In the genomic region with DNA sequence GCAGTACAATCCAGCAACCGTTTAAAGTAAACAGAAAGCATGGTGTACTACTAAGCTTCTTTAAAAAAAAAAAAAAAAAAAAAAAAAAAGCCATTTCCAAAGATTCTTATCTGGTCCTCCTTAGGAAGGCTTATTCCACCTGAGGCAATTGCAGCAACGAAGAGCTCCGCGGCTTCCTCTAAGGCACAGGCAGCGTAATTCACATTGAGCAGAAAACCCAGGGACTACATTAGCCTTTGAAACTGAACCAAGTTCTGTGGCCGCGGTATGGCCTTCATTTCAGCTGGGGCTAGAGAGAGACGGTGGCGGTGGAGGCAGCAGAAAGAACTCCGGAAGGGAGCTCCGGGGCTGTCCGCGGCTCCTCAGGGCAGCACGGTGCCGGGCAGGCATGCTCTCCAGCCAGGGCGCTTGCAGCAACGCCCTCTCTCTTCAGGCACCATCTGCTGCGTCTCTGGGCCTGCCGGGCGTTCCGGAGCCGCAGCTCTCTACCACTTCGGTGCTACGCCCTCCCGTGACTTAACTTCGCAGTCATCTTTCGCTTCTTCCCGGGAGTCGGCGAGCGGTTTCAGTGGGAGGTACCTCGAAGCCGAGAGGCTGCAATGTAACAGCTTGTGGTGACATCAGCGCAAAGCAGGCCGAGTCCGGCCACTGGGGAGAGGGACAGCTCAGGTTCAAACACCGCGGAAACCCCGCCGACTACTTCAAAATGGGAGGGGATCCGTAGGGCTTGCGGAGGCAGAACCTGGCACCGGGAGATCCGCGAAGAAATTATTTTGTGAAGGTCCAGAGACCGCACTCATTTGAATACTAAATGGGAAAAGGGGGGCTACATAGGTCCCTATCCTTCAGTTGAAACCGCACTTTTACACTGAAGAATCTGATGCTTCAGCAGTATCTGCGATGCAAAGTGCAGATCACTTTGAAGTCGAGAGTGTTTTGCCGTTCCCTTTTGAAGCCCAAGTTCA, we compare ENCODE assay signal across 1 cellular context.
A peak's percentile ranks its signal among the peaks of the same experiment; 100 is the strongest.
TF ChIP-seq lines count a peak whose summit lies in the region.

No MANE protein-coding gene starts in this region.

TF ChIP-seq in HepG2, 621 proteins besides CTCF, POLR2A, EP300 and RAD21 (continued from another document and continues in another):
- TF ChIP-seq, protein P1, sequence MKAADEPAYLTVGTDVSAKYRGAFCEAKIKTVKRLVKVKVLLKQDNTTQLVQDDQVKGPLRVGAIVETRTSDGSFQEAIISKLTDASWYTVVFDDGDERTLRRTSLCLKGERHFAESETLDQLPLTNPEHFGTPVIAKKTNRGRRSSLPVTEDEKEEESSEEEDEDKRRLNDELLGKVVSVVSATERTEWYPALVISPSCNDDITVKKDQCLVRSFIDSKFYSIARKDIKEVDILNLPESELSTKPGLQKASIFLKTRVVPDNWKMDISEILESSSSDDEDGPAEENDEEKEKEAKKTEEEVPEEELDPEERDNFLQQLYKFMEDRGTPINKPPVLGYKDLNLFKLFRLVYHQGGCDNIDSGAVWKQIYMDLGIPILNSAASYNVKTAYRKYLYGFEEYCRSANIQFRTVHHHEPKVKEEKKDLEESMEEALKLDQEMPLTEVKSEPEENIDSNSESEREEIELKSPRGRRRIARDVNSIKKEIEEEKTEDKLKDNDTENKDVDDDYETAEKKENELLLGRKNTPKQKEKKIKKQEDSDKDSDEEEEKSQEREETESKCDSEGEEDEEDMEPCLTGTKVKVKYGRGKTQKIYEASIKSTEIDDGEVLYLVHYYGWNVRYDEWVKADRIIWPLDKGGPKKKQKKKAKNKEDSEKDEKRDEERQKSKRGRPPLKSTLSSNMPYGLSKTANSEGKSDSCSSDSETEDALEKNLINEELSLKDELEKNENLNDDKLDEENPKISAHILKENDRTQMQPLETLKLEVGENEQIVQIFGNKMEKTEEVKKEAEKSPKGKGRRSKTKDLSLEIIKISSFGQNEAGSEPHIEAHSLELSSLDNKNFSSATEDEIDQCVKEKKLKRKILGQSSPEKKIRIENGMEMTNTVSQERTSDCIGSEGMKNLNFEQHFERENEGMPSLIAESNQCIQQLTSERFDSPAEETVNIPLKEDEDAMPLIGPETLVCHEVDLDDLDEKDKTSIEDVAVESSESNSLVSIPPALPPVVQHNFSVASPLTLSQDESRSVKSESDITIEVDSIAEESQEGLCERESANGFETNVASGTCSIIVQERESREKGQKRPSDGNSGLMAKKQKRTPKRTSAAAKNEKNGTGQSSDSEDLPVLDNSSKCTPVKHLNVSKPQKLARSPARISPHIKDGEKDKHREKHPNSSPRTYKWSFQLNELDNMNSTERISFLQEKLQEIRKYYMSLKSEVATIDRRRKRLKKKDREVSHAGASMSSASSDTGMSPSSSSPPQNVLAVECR (CRISPR knock-in tag; IDR thresholded peaks at IDR 0.05; ENCODE audit: borderline replicate concordance), result peak; percentile 90
- TF ChIP-seq CBFB (CRISPR knock-in tag; IDR thresholded peaks at IDR 0.05), result peak; percentile 87
- peak; percentile 94 for TF ChIP-seq TFDP2 (CRISPR knock-in tag; IDR thresholded peaks at IDR 0.05)
- peak; percentile 88 for TF ChIP-seq SPEN (CRISPR knock-in tag; IDR thresholded peaks at IDR 0.05; ENCODE audit: low read depth)
- no peak for TF ChIP-seq LCORL (IDR thresholded peaks at IDR 0.05)
- TF ChIP-seq LCORL (CRISPR knock-in tag; IDR thresholded peaks at IDR 0.05), result peak; percentile 68
- no peak for TF ChIP-seq NBN (conservative IDR thresholded peaks at IDR 0.05)
- TF ChIP-seq ZSCAN22 (CRISPR knock-in tag; IDR thresholded peaks at IDR 0.05), result no peak
- peak; percentile 91 for TF ChIP-seq MTERF4 (CRISPR knock-in tag; IDR thresholded peaks at IDR 0.05)
- no peak for TF ChIP-seq ZNF260 (CRISPR knock-in tag; IDR thresholded peaks at IDR 0.05; ENCODE audit: borderline replicate concordance, low read depth)
- TF ChIP-seq ZNF224 (CRISPR knock-in tag; IDR thresholded peaks at IDR 0.05), result peak; percentile 75; the same call in 1 of the 2 replicates
- peak; percentile 50; the same call in 1 of the 2 replicates for TF ChIP-seq KLF11 (CRISPR knock-in tag; IDR thresholded peaks at IDR 0.05)
- TF ChIP-seq ZNF883 (CRISPR knock-in tag; IDR thresholded peaks at IDR 0.05; ENCODE audit: not compliant biosample characterization), result peak; percentile 94
- TF ChIP-seq TOPORS (CRISPR knock-in tag; IDR thresholded peaks at IDR 0.05), result peak; percentile 87
- peak; percentile 98 for TF ChIP-seq POLR2G (IDR thresholded peaks at IDR 0.05; ENCODE audit: low read depth, low read length)
- TF ChIP-seq E2F1 (CRISPR knock-in tag; IDR thresholded peaks at IDR 0.05), result peak; percentile 64
- peak; percentile 81; the same call in 1 of the 2 replicates for TF ChIP-seq NCOR1 (IDR thresholded peaks at IDR 0.05; ENCODE audit: borderline replicate concordance, low read length)
- peak; percentile 62; the same call in 1 of the 2 replicates for TF ChIP-seq ZNF143 (CRISPR knock-in tag; IDR thresholded peaks at IDR 0.05)
- TF ChIP-seq DZIP1 (CRISPR knock-in tag; IDR thresholded peaks at IDR 0.05), result 0 out of 2 replicates have a peak, but pooled peaks have one; percentile 83
- TF ChIP-seq ZNF235 (CRISPR knock-in tag; IDR thresholded peaks at IDR 0.05; ENCODE audit: borderline replicate concordance), result no peak
- TF ChIP-seq SOX13 (IDR thresholded peaks at IDR 0.05), result no peak
- peak in 1 of 2 experiments; percentile 79; a peak in 2 of 4 replicates for TF ChIP-seq SOX13 (CRISPR knock-in tag; conservative IDR thresholded peaks at IDR 0.05 in 1 of 2, IDR thresholded peaks at IDR 0.05 in 1 of 2)
- peak; percentile 74 for TF ChIP-seq TEAD3 (CRISPR knock-in tag; optimal IDR thresholded peaks at IDR 0.05; ENCODE audit: borderline replicate concordance)
- TF ChIP-seq TARDBP (CRISPR knock-in tag; IDR thresholded peaks at IDR 0.05), result peak; percentile 93
- TF ChIP-seq CHD2 (IDR thresholded peaks at IDR 0.05; ENCODE audit: low read depth, low read length), result 0 out of 2 replicates have a peak, but pooled peaks have one; percentile 8
- TF ChIP-seq, protein P2, sequence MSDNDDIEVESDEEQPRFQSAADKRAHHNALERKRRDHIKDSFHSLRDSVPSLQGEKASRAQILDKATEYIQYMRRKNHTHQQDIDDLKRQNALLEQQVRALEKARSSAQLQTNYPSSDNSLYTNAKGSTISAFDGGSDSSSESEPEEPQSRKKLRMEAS (IDR thresholded peaks at IDR 0.05), result peak; percentile 89
- TF ChIP-seq PHF20 (CRISPR knock-in tag; IDR thresholded peaks at IDR 0.05), result peak; percentile 77
- peak; percentile 95 for TF ChIP-seq ZNF761 (CRISPR knock-in tag; conservative IDR thresholded peaks at IDR 0.05)
- TF ChIP-seq KLF12 (CRISPR knock-in tag; IDR thresholded peaks at IDR 0.05; ENCODE audit: borderline replicate concordance), result peak; percentile 39; the same call in 1 of the 2 replicates
- TF ChIP-seq ZNF780A (CRISPR knock-in tag; IDR thresholded peaks at IDR 0.05), result peak; percentile 86; the same call in 1 of the 2 replicates
- TF ChIP-seq ZNF792 (CRISPR knock-in tag; IDR thresholded peaks at IDR 0.05), result peak; percentile 97
- 0 out of 2 replicates have a peak, but pooled peaks have one; percentile 47 for TF ChIP-seq ESRRA (CRISPR knock-in tag; IDR thresholded peaks at IDR 0.05; ENCODE audit: low read depth)
- TF ChIP-seq AFF4 (CRISPR knock-in tag; IDR thresholded peaks at IDR 0.05), result peak; percentile 49; the same call in 1 of the 2 replicates
- no peak for TF ChIP-seq SCMH1 (CRISPR knock-in tag; IDR thresholded peaks at IDR 0.05; ENCODE audit: borderline replicate concordance)
- TF ChIP-seq ZNF501 (CRISPR knock-in tag; IDR thresholded peaks at IDR 0.05), result peak; percentile 98
- peak; percentile 98; the same call in 1 of the 2 replicates for TF ChIP-seq ZNF598 (CRISPR knock-in tag; IDR thresholded peaks at IDR 0.05; ENCODE audit: borderline replicate concordance)
- TF ChIP-seq FOXK1 (CRISPR knock-in tag; IDR thresholded peaks at IDR 0.05; ENCODE audit: borderline replicate concordance, low read depth), result peak; percentile 71; the same call in 1 of the 2 replicates
- TF ChIP-seq ZNF292 (CRISPR knock-in tag; IDR thresholded peaks at IDR 0.05; ENCODE audit: borderline replicate concordance, low read depth), result peak; percentile 99
- TF ChIP-seq ZNF652 (CRISPR knock-in tag; IDR thresholded peaks at IDR 0.05; ENCODE audit: borderline replicate concordance, low read depth), result 0 out of 2 replicates have a peak, but pooled peaks have one; percentile 50
- TF ChIP-seq DNMT3B (CRISPR knock-in tag; conservative IDR thresholded peaks at IDR 0.05), result peak; percentile 87; the same call in 1 of the 2 replicates
- peak; percentile 97; the same call in 1 of the 2 replicates for TF ChIP-seq SAFB2 (CRISPR knock-in tag; IDR thresholded peaks at IDR 0.05; ENCODE audit: borderline replicate concordance, low read depth)
- peak; percentile 90; the same call in 1 of the 2 replicates for TF ChIP-seq CCDC6 (CRISPR knock-in tag; IDR thresholded peaks at IDR 0.05)
- TF ChIP-seq KLF9 (CRISPR knock-in tag; IDR thresholded peaks at IDR 0.05; ENCODE audit: low read depth), result peak; percentile 92; the same call in 1 of the 2 replicates
- peak; percentile 94 for TF ChIP-seq HIVEP1 (CRISPR knock-in tag; IDR thresholded peaks at IDR 0.05)
- no peak for TF ChIP-seq ZNF335 (CRISPR knock-in tag; IDR thresholded peaks at IDR 0.05)
- peak; percentile 70; the same call in 1 of the 2 replicates for TF ChIP-seq CC2D1A (CRISPR knock-in tag; IDR thresholded peaks at IDR 0.05)
- TF ChIP-seq ZNF468 (CRISPR knock-in tag; IDR thresholded peaks at IDR 0.05), result 0 out of 2 replicates have a peak, but pooled peaks have one; percentile 71
- peak; percentile 99 for TF ChIP-seq HNRNPLL (IDR thresholded peaks at IDR 0.05; ENCODE audit: low read depth, low read length, poor library complexity, severe bottlenecking)
- peak; percentile 71 for TF ChIP-seq ZSCAN9 (CRISPR knock-in tag; IDR thresholded peaks at IDR 0.05; ENCODE audit: borderline replicate concordance)
